Comparison of ENCODE assay signal across 9 cellular contexts in genomic region chr1:103561612-103562395, GRCh38. TPM values are rescaled to one million over a fixed set of nuclear protein-coding genes. Genes with fewer than 3 reads are reported as not detected.
DNase-seq lines count a peak whose midpoint lies in the region; ATAC-seq and TF ChIP-seq lines count a peak whose summit lies in the region.
"Had no signal": no experiment of that assay in that cellular context is flagged by ENCODE, and none has a peak within 500 bp of the region (broad histone marks: within the 10 kb centered on the region; RNA-seq: fewer than 3 reads in every experiment).

No MANE protein-coding gene starts in this region.

- no peaks in the 10 kb centered on the region for H3K36me3 ChIP-seq in MM.1S (replicated peaks; ENCODE audit: insufficient read depth, low read length)

- H3K4me3 ChIP-seq in MM.1S (ENCODE audit: low read length), result peak overlapping the region; percentile 41; the same call in 1 of the 2 replicates

- no peak overlapping the region for H3K9ac ChIP-seq in MM.1S (ENCODE audit: low read length)

- no peak for TF ChIP-seq CTCF in CD14-positive monocyte (IDR thresholded peaks at IDR 0.05)
- TF ChIP-seq CTCF in MM.1S (IDR thresholded peaks at IDR 0.05; ENCODE audit: low read length), result no peak

- CTCF ChIA-PET in activated CD4-positive, alpha-beta T cell treated with anti-CD3 and anti-CD28 coated beads for 36 hours (lab: Charles Lee), result interaction anchor here (0.6 kb wide), 1 partner anchor 743 kb away, joined by 3 read pairs; no protein-coding TSS in a partner anchor

- POLR2A ChIA-PET in activated CD4-positive, alpha-beta T cell treated with anti-CD3 and anti-CD28 coated beads for 36 hours (lab: Charles Lee), result no interaction called here

- no peaks in the 10 kb centered on the region for H3K27me3 ChIP-seq in MM.1S (replicated peaks; ENCODE audit: insufficient read depth, low read length)

- H3K9me2 ChIP-seq in MM.1S (replicated peaks; ENCODE audit: insufficient read depth, low read length), result no peaks in the 10 kb centered on the region

- peaks cover 4% of the 10 kb centered on the region; the same call in 1 of the 2 replicates for H3F3A ChIP-seq in MM.1S (ENCODE audit: insufficient read depth, low read length)

- H3K4me1 ChIP-seq in MM.1S (ENCODE audit: low read length), result no peaks in the 10 kb centered on the region

- peak overlapping the region; percentile 54 for H3K4me2 ChIP-seq in MM.1S (ENCODE audit: low read depth, low read length)

- peaks cover 3 to 6% of the 10 kb centered on the region in 2 donors for H3K36me3 Mint-ChIP-seq in CD14-positive monocyte
- H3K36me3 Mint-ChIP-seq in activated CD4-positive, alpha-beta T cell treated with anti-CD3 and anti-CD28 coated beads for 36 hours (ENCODE audit: low read depth), result peaks cover 6% of the 10 kb centered on the region

- intact Hi-C loops in CD14-positive monocyte (cut with micrococcal nuclease), result no loop called here
- intact Hi-C loops in activated CD4-positive, alpha-beta T cell treated with anti-CD3 and anti-CD28 coated beads for 36 hours (cut with DNase I, micrococcal nuclease), result no loop called here

- no peaks in the 10 kb centered on the region for H4K20me1 ChIP-seq in MM.1S (ENCODE audit: insufficient read depth, low read length)

- no peaks in the 10 kb centered on the region for H3K9me3 ChIP-seq in MM.1S (replicated peaks; ENCODE audit: insufficient read depth, low read length)

- H3K4me1 Mint-ChIP-seq in CD14-positive monocyte, result peaks cover 16% of the 10 kb centered on the region
- peaks cover 7% of the 10 kb centered on the region for H3K4me1 Mint-ChIP-seq in activated CD4-positive, alpha-beta T cell treated with anti-CD3 and anti-CD28 coated beads for 36 hours

- peak; percentile 90 for ATAC-seq in GM21529 (IDR thresholded peaks at IDR 0.05; ENCODE audit: unreplicated experiment)
- ATAC-seq in activated CD4-positive, alpha-beta T cell treated with anti-CD3 and anti-CD28 coated beads for 36 hours, result no peak

- H3K9me3 Mint-ChIP-seq in CD14-positive monocyte, result no peaks in the 10 kb centered on the region
- no peaks in the 10 kb centered on the region for H3K9me3 Mint-ChIP-seq in activated CD4-positive, alpha-beta T cell treated with anti-CD3 and anti-CD28 coated beads for 36 hours (ENCODE audit: low read depth)

- H3K27ac Mint-ChIP-seq in CD14-positive monocyte, result peak overlapping the region; percentile 86 to 96 (median 95)
- no peak overlapping the region for H3K27ac Mint-ChIP-seq in activated CD4-positive, alpha-beta T cell treated with anti-CD3 and anti-CD28 coated beads for 36 hours

- H3K27me3 Mint-ChIP-seq in CD14-positive monocyte (ENCODE audit: low read depth in 3 of 3), result peaks cover 0 to 3% (median 0%) of the 10 kb centered on the region in 3 donors
- H3K27me3 Mint-ChIP-seq in activated CD4-positive, alpha-beta T cell treated with anti-CD3 and anti-CD28 coated beads for 36 hours, result no peaks in the 10 kb centered on the region

- H3K79me2 ChIP-seq in MM.1S (ENCODE audit: low read length), result no peaks in the 10 kb centered on the region

- H3K27ac ChIP-seq in MM.1S (ENCODE audit: low read length), result peak overlapping the region; percentile 62; the same call in 1 of the 2 replicates
- H3K27ac ChIP-seq: VCaP had no signal

- no peak overlapping the region for H2AFZ ChIP-seq in MM.1S (ENCODE audit: low read length)

- DNase-seq in CD14-positive monocyte (ENCODE audit: low spot score) (no peak), MM.1S (peak; percentile 64), inferior parietal cortex (ENCODE audit: extremely low spot score) (peak; percentile 26), NCI-H345 (lab: John Stamatoyannopoulos, UW) (no peak), NCI-H69 (lab: John Stamatoyannopoulos, UW) (no peak)
- DNase-seq in activated CD4-positive, alpha-beta T cell treated with anti-CD3 and anti-CD28 coated beads for 36 hours, result no peak
- no peak for DNase-seq in stimulated activated CD4-positive, alpha-beta T cell treated with anti-CD3 and anti-CD28 coated beads, Interleukin-4, amount 100 ng/mL, for 24 hours

- H3K4me3 Mint-ChIP-seq in CD14-positive monocyte, result peak overlapping the region; percentile 49 to 86
- no peak overlapping the region for H3K4me3 Mint-ChIP-seq in activated CD4-positive, alpha-beta T cell treated with anti-CD3 and anti-CD28 coated beads for 36 hours

RNA-seq across cellular contexts. Expression of gene AMY2B, which starts 9.6 kb away (rescaled TPM):
- 1 to 10 TPM; 1.9 to 2.0 TPM for polyA plus RNA-seq in CD14-positive monocyte
- total RNA-seq in activated CD4-positive, alpha-beta T cell treated with anti-CD3 and anti-CD28 coated beads for 36 hours, result 1 to 10 TPM; 3.5 to 3.6 TPM

RNA-seq across cellular contexts. Expression of gene RNPC3, which starts 36.3 kb away (rescaled TPM):
- polyA plus RNA-seq in CD14-positive monocyte, result 1 to 10 TPM; 8.0 to 9.1 TPM
- total RNA-seq in activated CD4-positive, alpha-beta T cell treated with anti-CD3 and anti-CD28 coated beads for 36 hours, result 10 to 100 TPM; 18.1 to 28.4 TPM

RNA-seq across cellular contexts. Expression of gene AMY2A, which starts 55.4 kb away (rescaled TPM):
- not detected for polyA plus RNA-seq in CD14-positive monocyte
- not detected for total RNA-seq in activated CD4-positive, alpha-beta T cell treated with anti-CD3 and anti-CD28 coated beads for 36 hours

Comparison
In these comparisons a context has a peak if more than half of its experiments do, and no peak if none do; other contexts are left out.
1. DNase-seq: peak in MM.1S (single experiment) and inferior parietal cortex (single experiment); none in CD14-positive monocyte (single experiment), activated CD4-positive, alpha-beta T cell treated with anti-CD3 and anti-CD28 coated beads for 36 hours (single experiment), NCI-H345 (single experiment), stimulated activated CD4-positive, alpha-beta T cell treated with anti-CD3 and anti-CD28 coated beads, Interleukin-4, amount 100 ng/mL, for 24 hours (single experiment) and NCI-H69 (single experiment).